11 cellular contexts compared by ENCODE assay signal in the genomic region with DNA sequence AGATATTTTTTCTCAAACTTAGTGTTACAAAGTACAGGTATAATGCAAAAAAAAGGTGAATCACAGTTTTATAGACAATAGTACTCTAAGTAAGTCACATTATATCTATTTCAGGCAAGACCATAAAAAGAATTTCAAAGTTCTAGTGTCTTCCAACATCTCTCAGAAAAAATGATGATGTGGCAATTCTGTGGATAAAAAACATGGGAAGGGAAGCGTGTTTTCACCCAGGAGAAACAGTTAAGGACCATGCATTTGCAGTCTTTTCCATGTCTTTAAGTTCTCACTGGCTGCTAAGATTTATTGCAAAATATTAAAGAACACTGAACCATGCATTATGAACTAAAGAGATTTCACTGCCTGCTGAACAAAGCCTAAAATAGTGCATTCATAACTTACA. TPM values are rescaled to one million over a fixed set of nuclear protein-coding genes. Genes with fewer than 3 reads are reported as not detected.
DNase-seq lines count a peak whose midpoint lies in the region; ATAC-seq and TF ChIP-seq lines count a peak whose summit lies in the region.
"Had no signal": no experiment of that assay in that cellular context is flagged by ENCODE, and none has a peak within 500 bp of the region (broad histone marks: within the 10 kb centered on the region; RNA-seq: fewer than 3 reads in every experiment).

No MANE protein-coding gene starts in this region.

- no peaks in the 10 kb centered on the region for H3K9me3 ChIP-seq in MM.1S (replicated peaks; ENCODE audit: insufficient read depth, low read length)
- H3K9me3 ChIP-seq: right atrium auricular region had no signal

- intact Hi-C loops in posterior vena cava (cut with DNase I): no loop called here

- no peaks in the 10 kb centered on the region for H3K9me3 Mint-ChIP-seq in chondrocyte (ENCODE audit: low read depth)
- H3K9me3 Mint-ChIP-seq in natural killer cell treated with Interleukin-12 subunit alpha and Interleukin-12 subunit beta and Interleukin-15 and Interleukin-18, amount 100 ng/mL, for 72 hours: peaks cover 5% of the 10 kb centered on the region

- no peak overlapping the region for H3K27ac ChIP-seq in MM.1S (ENCODE audit: low read length)
- H3K27ac ChIP-seq: right atrium auricular region had no signal

- H3K27me3 ChIP-seq in MM.1S (replicated peaks; ENCODE audit: insufficient read depth, low read length): no peaks in the 10 kb centered on the region
- H3K27me3 ChIP-seq: right atrium auricular region had no signal

- peaks cover 3% of the 10 kb centered on the region; the same call in 1 of the 2 replicates for H4K20me1 ChIP-seq in MM.1S (ENCODE audit: insufficient read depth, low read length)

- DNase-seq in EH (ENCODE audit: low read depth) (peak; percentile 9), MM.1S (no peak), chondrocyte (ENCODE audit: low spot score) (no peak), GM10266 (ENCODE audit: extremely low spot score) (no peak), posterior vena cava (ENCODE audit: low spot score) (no peak), glomerular visceral epithelial cell (ENCODE audit: extremely low spot score) (no peak)
- no peak for DNase-seq in natural killer cell treated with Interleukin-12 subunit alpha and Interleukin-12 subunit beta and Interleukin-15 and Interleukin-18, amount 100 ng/mL, for 72 hours (ENCODE audit: low spot score)
- DNase-seq: KG1; stimulated activated naive CD4-positive, alpha-beta T cell treated with Interleukin-2 at 50 U/mL for 16 hours had no signal

- peaks cover 20% of the 10 kb centered on the region for H3K36me3 Mint-ChIP-seq in chondrocyte (ENCODE audit: low read depth)
- H3K36me3 Mint-ChIP-seq in natural killer cell treated with Interleukin-12 subunit alpha and Interleukin-12 subunit beta and Interleukin-15 and Interleukin-18, amount 100 ng/mL, for 72 hours: peaks cover 30% of the 10 kb centered on the region

- TF ChIP-seq CTCF in MM.1S (IDR thresholded peaks at IDR 0.05; ENCODE audit: low read length) (no peak), chondrocyte (IDR thresholded peaks at IDR 0.05) (no peak), GM10266 (IDR thresholded peaks at IDR 0.05; ENCODE audit: control insufficient read depth, insufficient read depth, low read depth, missing control alignments) (no peak)

- H3K4me2 ChIP-seq in MM.1S (ENCODE audit: low read depth, low read length): peak overlapping the region; percentile 89

- H3K9me2 ChIP-seq in MM.1S (replicated peaks; ENCODE audit: insufficient read depth, low read length): no peaks in the 10 kb centered on the region

- ATAC-seq in natural killer cell treated with Interleukin-12 subunit alpha and Interleukin-12 subunit beta and Interleukin-15 and Interleukin-18, amount 100 ng/mL, for 72 hours: no peak
- no peak for ATAC-seq in GM21360 (IDR thresholded peaks at IDR 0.05; ENCODE audit: unreplicated experiment)

- peaks cover 54% of the 10 kb centered on the region for H3K4me1 Mint-ChIP-seq in chondrocyte (ENCODE audit: low read depth)
- H3K4me1 Mint-ChIP-seq in natural killer cell treated with Interleukin-12 subunit alpha and Interleukin-12 subunit beta and Interleukin-15 and Interleukin-18, amount 100 ng/mL, for 72 hours (ENCODE audit: low read depth in 2 of 2): peaks cover 31 to 35% of the 10 kb centered on the region in 2 donors

- H3K27me3 Mint-ChIP-seq in chondrocyte (ENCODE audit: low read depth): no peaks in the 10 kb centered on the region
- no peaks in the 10 kb centered on the region for H3K27me3 Mint-ChIP-seq in natural killer cell treated with Interleukin-12 subunit alpha and Interleukin-12 subunit beta and Interleukin-15 and Interleukin-18, amount 100 ng/mL, for 72 hours

- no peak overlapping the region for H2AFZ ChIP-seq in MM.1S (ENCODE audit: low read length)

- H3K4me3 ChIP-seq in MM.1S (ENCODE audit: low read length): peak overlapping the region; percentile 97

- H3K79me2 ChIP-seq in MM.1S (ENCODE audit: low read length): peaks cover 68% of the 10 kb centered on the region

- H3K4me3 Mint-ChIP-seq in chondrocyte (ENCODE audit: unreplicated experiment): peak overlapping the region; percentile 93
- peak overlapping the region; percentile 84 for H3K4me3 Mint-ChIP-seq in natural killer cell treated with Interleukin-12 subunit alpha and Interleukin-12 subunit beta and Interleukin-15 and Interleukin-18, amount 100 ng/mL, for 72 hours

- H3K4me1 ChIP-seq in MM.1S (ENCODE audit: low read length): peaks cover 15% of the 10 kb centered on the region

- H3F3A ChIP-seq in MM.1S (ENCODE audit: insufficient read depth, low read length): no peaks in the 10 kb centered on the region

- peak overlapping the region; percentile 99; the same call in 1 of the 2 replicates for H3K9ac ChIP-seq in MM.1S (ENCODE audit: low read length)

- peaks cover 7% of the 10 kb centered on the region; the same call in 1 of the 2 replicates for H3K36me3 ChIP-seq in MM.1S (replicated peaks; ENCODE audit: insufficient read depth, low read length)

- H3K27ac Mint-ChIP-seq in chondrocyte (ENCODE audit: unreplicated experiment): peak overlapping the region; percentile 68
- peak overlapping the region in 1 of 2 donors; percentile 54 for H3K27ac Mint-ChIP-seq in natural killer cell treated with Interleukin-12 subunit alpha and Interleukin-12 subunit beta and Interleukin-15 and Interleukin-18, amount 100 ng/mL, for 72 hours

RNA-seq across cellular contexts. Expression of a gene that starts 1.8 kb away (rescaled TPM):
- total RNA-seq in chondrocyte (236 to 416 TPM (median 247 TPM) in 3 replicates), posterior vena cava (100 to 1,000 TPM; 124 to 133 TPM)
- total RNA-seq in natural killer cell treated with Interleukin-12 subunit alpha and Interleukin-12 subunit beta and Interleukin-15 and Interleukin-18, amount 100 ng/mL, for 72 hours: 100 to 1,000 TPM; 154 to 194 TPM
